15 cellular contexts compared by ENCODE assay signal in genomic region chr3:23739536-23739935, GRCh38.
DNase-seq lines count a peak whose midpoint lies in the region; ATAC-seq and TF ChIP-seq lines count a peak whose summit lies in the region.
"Had no signal": no experiment of that assay in that cellular context is flagged by ENCODE, and none has a peak within 500 bp of the region (broad histone marks: within the 10 kb centered on the region; RNA-seq: fewer than 3 reads in every experiment).

No MANE protein-coding gene starts in this region.

- peaks cover 2% of the 10 kb centered on the region for H3K36me3 Mint-ChIP-seq in MCF 10A (ENCODE audit: insufficient read depth, unreplicated experiment)

- no peak overlapping the region for H3K4me3 ChIP-seq in breast epithelium
- no peak overlapping the region; a peak in 1 of 4 replicates for H3K4me3 ChIP-seq in SK-N-SH (ENCODE audit: low read depth in 2 of 2, low read length in 1 of 2)
- no peak overlapping the region for H3K4me3 ChIP-seq in foreskin fibroblast (ENCODE audit: low read depth in 1 of 2, low read length in 2 of 2)
- H3K4me3 ChIP-seq in tibial artery, result no peak overlapping the region
- H3K4me3 ChIP-seq: skin epidermis, stomach had no signal

- TF ChIP-seq RAD21 in SK-N-SH (IDR thresholded peaks at IDR 0.05; ENCODE audit: low read length), result no peak

- ATAC-seq in HG03378 (IDR thresholded peaks at IDR 0.05; ENCODE audit: unreplicated experiment), result no peak
- ATAC-seq: activated CD4-positive, CD25-positive, alpha-beta regulatory T cell treated with anti-CD3 and anti-CD28 coated beads, Interleukin-2, amount 50 U/mL, for 24 hours had no signal

- H3K79me2 ChIP-seq in SK-N-SH (ENCODE audit: insufficient read depth), result no peaks in the 10 kb centered on the region

- H3K27me3 ChIP-seq in breast epithelium (no peaks in the 10 kb centered on the region), SK-N-SH (ENCODE audit: insufficient read depth) (no peaks in the 10 kb centered on the region), tibial artery (peaks cover 0 to 2% of the 10 kb centered on the region in 2 donors)

- peaks cover 33% of the 10 kb centered on the region for H3K4me1 Mint-ChIP-seq in MCF 10A (ENCODE audit: insufficient read depth, unreplicated experiment)

- no peaks in the 10 kb centered on the region for H4K20me1 ChIP-seq in SK-N-SH (ENCODE audit: insufficient read depth)

- H3K9me3 ChIP-seq in breast epithelium (no peaks in the 10 kb centered on the region), SK-N-SH (no peaks in the 10 kb centered on the region), tibial artery (no peaks in the 10 kb centered on the region)
- H3K9me3 ChIP-seq: stomach had no signal

- POLR2A ChIA-PET in MCF 10A (lab: Yijun Ruan, JAX), result interaction anchor here (0.6 to 1.5 kb wide), 14 partner anchors 11 to 535 kb away, joined by 3 to 10 read pairs (median 4); partner anchors contain the start of genes NKIRAS1 and RPL15
- POLR2A ChIA-PET in SK-N-SH (lab: Yijun Ruan, JAX), result no interaction called here

- H3K9ac ChIP-seq in SK-N-SH, result no peak overlapping the region

- no peaks in the 10 kb centered on the region for H3K27me3 Mint-ChIP-seq in MCF 10A (ENCODE audit: insufficient read depth, unreplicated experiment)

- TF ChIP-seq CTCF in MCF 10A (IDR thresholded peaks at IDR 0.05; ENCODE audit: unreplicated experiment), result no peak
- no peak for TF ChIP-seq CTCF in breast epithelium (IDR thresholded peaks at IDR 0.05)
- no peak for TF ChIP-seq CTCF in SK-N-SH (IDR thresholded peaks at IDR 0.05)
- no peak for TF ChIP-seq CTCF in foreskin fibroblast (IDR thresholded peaks at IDR 0.05; ENCODE audit: low read depth, low read length)
- TF ChIP-seq CTCF in tibial artery (IDR thresholded peaks at IDR 0.05), result no peak

- no peaks in the 10 kb centered on the region for H3K4me1 ChIP-seq in breast epithelium
- H3K4me1 ChIP-seq in SK-N-SH (ENCODE audit: control insufficient read depth in 1 of 2, insufficient read depth in 2 of 2, low read depth in 1 of 2, low read length in 1 of 2), result peaks cover 14 to 17% of the 10 kb centered on the region in 2 experiments
- H3K4me1 ChIP-seq in tibial artery, result peaks cover 4 to 41% (median 20%) of the 10 kb centered on the region in 4 donors

- H3K27ac ChIP-seq in breast epithelium, result no peak overlapping the region
- peak overlapping the region in 1 of 2 experiments; percentile 56; a peak in 2 of 4 replicates for H3K27ac ChIP-seq in SK-N-SH (ENCODE audit: low read depth in 2 of 2, low read length in 1 of 2)
- H3K27ac ChIP-seq in tibial artery, result peak overlapping the region; percentile 34 to 45
- H3K27ac ChIP-seq: HL-60 had no signal

- intact Hi-C loops in MCF 10A (cut with micrococcal nuclease), result no loop called here
- intact Hi-C loops in breast epithelium (cut with DNase I; ENCODE audit: low total_unique reads), result no loop called here
- intact Hi-C loops in tibial artery (cut with DNase I; ENCODE audit: low total_unique reads), result no loop called here

- H3K36me3 ChIP-seq in breast epithelium (no peaks in the 10 kb centered on the region), SK-N-SH (replicated peaks in 1 of 2; ENCODE audit: control insufficient read depth in 1 of 2, insufficient read depth in 2 of 2, low read length in 1 of 2) (no peaks in the 10 kb centered on the region), tibial artery (no peaks in the 10 kb centered on the region)
- H3K36me3 ChIP-seq: stomach had no signal

- H2AFZ ChIP-seq in SK-N-SH (ENCODE audit: low read depth), result no peak overlapping the region

- BruUV-seq in MCF 10A (replicated peaks; lab: Mats Ljungman, UMichigan), result no TSS peak

- CTCF ChIA-PET in MCF 10A (lab: Yijun Ruan, JAX), result interaction anchor here (0.7 to 1.3 kb wide), 4 partner anchors 11 to 113 kb away, joined by 3 to 4 read pairs (median 4); no protein-coding TSS in a partner anchor
- CTCF ChIA-PET in SK-N-SH (lab: Yijun Ruan, JAX), result no interaction called here

- H3K27ac Mint-ChIP-seq in MCF 10A (ENCODE audit: low read depth, unreplicated experiment), result peak overlapping the region; percentile 83

- peak overlapping the region; percentile 43; the same call in 1 of the 2 replicates for H3K4me2 ChIP-seq in SK-N-SH

- peak; percentile 58 for DNase-seq in MCF 10A (ENCODE audit: unreplicated experiment)
- DNase-seq in breast epithelium (ENCODE audit: low spot score in 2 of 2), result no peak
- DNase-seq in SK-N-SH, result no peak
- peak; percentile 65 to 77 for DNase-seq in foreskin fibroblast
- no peak for DNase-seq in tibial artery
- no peak for DNase-seq in NCI-H345 (lab: John Stamatoyannopoulos, UW)
- DNase-seq in DMS153 treated with DMSO at 0.1 percent for 48 hours (lab: John Stamatoyannopoulos, UW; ENCODE audit: unreplicated experiment), result no peak
- DNase-seq: 8988T, aorta, NCI-H524 treated with DMSO at 0.1 percent for 48 hours, stomach had no signal

- peaks cover 18% of the 10 kb centered on the region for H3F3A ChIP-seq in SK-N-SH (replicated peaks; ENCODE audit: insufficient read depth)

- TF ChIP-seq POLR2A in breast epithelium (IDR thresholded peaks at IDR 0.05), result no peak

- peak overlapping the region; percentile 33 for H3K4me3 Mint-ChIP-seq in MCF 10A (ENCODE audit: unreplicated experiment)

- 14% methylated on average over 1 of the region's 1 CpG for WGBS in SK-N-SH (ENCODE audit: low lambda C conversion rate)

- H3K9me3 Mint-ChIP-seq in MCF 10A (ENCODE audit: unreplicated experiment), result no peaks in the 10 kb centered on the region

- no peaks in the 10 kb centered on the region for H3K9me2 ChIP-seq in SK-N-SH

- no peak for TF ChIP-seq EP300 in SK-N-SH (IDR thresholded peaks at IDR 0.05; ENCODE audit: borderline replicate concordance in 1 of 2, low read depth in 1 of 2, low read length in 1 of 2)

TF ChIP-seq in SK-N-SH, 30 proteins besides CTCF, POLR2A, EP300 and RAD21:
- peak; percentile 37; the same call in 1 of the 2 replicates for TF ChIP-seq TCF12 (IDR thresholded peaks at IDR 0.05)
- TF ChIP-seq RXRA (IDR thresholded peaks at IDR 0.05; ENCODE audit: borderline replicate concordance, low read depth), result no peak
- TF ChIP-seq MAX (IDR thresholded peaks at IDR 0.05; ENCODE audit: low read depth), result peak; percentile 85
- TF ChIP-seq MXI1 (IDR thresholded peaks at IDR 0.05; ENCODE audit: low read depth, low read length), result peak; percentile 42; the same call in 1 of the 2 replicates
- peak; percentile 48; the same call in 1 of the 2 replicates for TF ChIP-seq JUND (IDR thresholded peaks at IDR 0.05)
- peak; percentile 54; the same call in 1 of the 2 replicates for TF ChIP-seq FOSL2 (IDR thresholded peaks at IDR 0.05; ENCODE audit: borderline replicate concordance, low read depth)
- TF ChIP-seq IRF3 (IDR thresholded peaks at IDR 0.05; ENCODE audit: low read depth, low read length), result no peak
- TF ChIP-seq MEF2A (IDR thresholded peaks at IDR 0.05; ENCODE audit: borderline replicate concordance, low read depth), result peak; percentile 92

Comparison
In these comparisons a context has a peak if more than half of its experiments do, and no peak if none do; other contexts are left out.
1. DNase-seq: peak in MCF 10A (single experiment) and foreskin fibroblast (2 of 2); none in breast epithelium (0 of 2), SK-N-SH (single experiment), tibial artery (0 of 2), NCI-H345 (single experiment) and DMS153 treated with DMSO at 0.1 percent for 48 hours (single experiment).
2. H3K27ac ChIP-seq: peak in tibial artery (2 of 2); none in breast epithelium (0 of 2).